ENCODE assay signal across 19 cellular contexts in genomic region chr2:20663196-20664070, GRCh38. TPM values are rescaled to one million over a fixed set of nuclear protein-coding genes. Genes with fewer than 3 reads are reported as not detected.
DNase-seq lines count a peak whose midpoint lies in the region; ATAC-seq, FAIRE-seq and TF ChIP-seq lines count a peak whose summit lies in the region.
"Had no signal": no experiment of that assay in that cellular context is flagged by ENCODE, and none has a peak within 500 bp of the region (broad histone marks: within the 10 kb centered on the region; RNA-seq: fewer than 3 reads in every experiment).

No MANE protein-coding gene starts in this region.

- H2BK15ac ChIP-seq in H1 (ENCODE audit: low read length) = 0 out of 2 replicates have a peak overlapping the region, but pooled peaks have one; percentile 18

- H3K9me3 Mint-ChIP-seq in stimulated activated effector memory CD8-positive, alpha-beta T cell treated with anti-CD3 and anti-CD28 coated beads, Interleukin-12 subunit alpha, Interleukin-12 subunit beta, amount 100 ng/mL, for 72 hours = no peaks in the 10 kb centered on the region
- H3K9me3 Mint-ChIP-seq in CD8-positive, alpha-beta memory T cell = peaks cover 0 to 2% (median 0%) of the 10 kb centered on the region in 5 donors

- CTCF ChIA-PET in H1 (lab: Charles Lee; ENCODE audit: partially characterized antibody) = interaction anchor here (0.6 to 8.9 kb wide), 11 partner anchors 12 to 300 kb away, joined by 3 to 266 read pairs (median 4); partner anchors contain the start of gene HS1BP3
- CTCF ChIA-PET in CD8-positive, alpha-beta memory T cell (lab: Charles Lee) = interaction anchor here (3.0 to 6.7 kb wide), 3 partner anchors 13 to 300 kb away, joined by 18 to 105 read pairs (median 67); partner anchors contain the start of gene HS1BP3

- H3K4me3 Mint-ChIP-seq in stimulated activated effector memory CD8-positive, alpha-beta T cell treated with anti-CD3 and anti-CD28 coated beads, Interleukin-12 subunit alpha, Interleukin-12 subunit beta, amount 100 ng/mL, for 72 hours = no peak overlapping the region
- peak overlapping the region in 1 of 7 donors; percentile 17 for H3K4me3 Mint-ChIP-seq in CD8-positive, alpha-beta memory T cell

- no peak overlapping the region for H3K9ac ChIP-seq in H1 (replicated peaks in 1 of 4; ENCODE audit: extremely low read depth in 1 of 4, low read depth in 3 of 4, low read length in 3 of 4)

- no peak overlapping the region for H4K91ac ChIP-seq in H1 (replicated peaks; ENCODE audit: insufficient read length, low read length)

- DNase-seq in Right ventricle myocardium superior (peak; percentile 24), left ventricle myocardium superior (no peak), H1 (ENCODE audit: low read depth in 1 of 2, low spot score in 2 of 2) (no peak), osteoblast (ENCODE audit: insufficient read length, low spot score, missing footprints) (peak; percentile 85), SW 1271 (lab: John Stamatoyannopoulos, UW) (no peak)
- DNase-seq in stimulated activated effector memory CD8-positive, alpha-beta T cell treated with anti-CD3 and anti-CD28 coated beads, Interleukin-12 subunit alpha, Interleukin-12 subunit beta, amount 100 ng/mL, for 72 hours (ENCODE audit: low spot score in 2 of 2) = no peak
- no peak for DNase-seq in CD8-positive, alpha-beta memory T cell
- DNase-seq: Calu3; CD4-positive, CD25-positive, alpha-beta regulatory T cell; DMS79; MV-4-11; NCI-H1417 treated with DMSO at 0.1 percent for 48 hours; NCI-H2029; NCI-H226; NCI-H69; PC-3 had no signal

- H4K20me1 ChIP-seq in H1 (replicated peaks in 1 of 2; ENCODE audit: control insufficient read depth in 1 of 2, insufficient read depth in 2 of 2, low read length in 2 of 2) (peaks cover 2 to 11% of the 10 kb centered on the region in 2 experiments), osteoblast (ENCODE audit: insufficient read depth, low read length) (no peaks in the 10 kb centered on the region)

- H3K27ac ChIP-seq in H1 (ENCODE audit: low read depth, low read length) (no peak overlapping the region), osteoblast (ENCODE audit: low read depth, low read length) (no peak overlapping the region)
- no peak overlapping the region for H3K27ac ChIP-seq in CD8-positive, alpha-beta memory T cell (ENCODE audit: low read depth, low read length)

- TF ChIP-seq CTCF in H1 (IDR thresholded peaks at IDR 0.05; ENCODE audit: control extremely low read depth in 1 of 3, insufficient read depth in 1 of 3, low read depth in 1 of 3, low read length in 3 of 3) (no peak), osteoblast (IDR thresholded peaks at IDR 0.05; ENCODE audit: extremely low read depth, low read depth, low read length) (no peak)

- no peak overlapping the region for H2AFZ ChIP-seq in H1 (ENCODE audit: low read length)
- no peak overlapping the region for H2AFZ ChIP-seq in osteoblast (ENCODE audit: low read length)

- H3K9me3 ChIP-seq in H1 (ENCODE audit: insufficient read depth in 2 of 2, low read depth in 1 of 2, low read length in 1 of 2) (no peaks in the 10 kb centered on the region), osteoblast (ENCODE audit: low read depth, low read length) (no peaks in the 10 kb centered on the region)
- H3K9me3 ChIP-seq in CD8-positive, alpha-beta memory T cell (ENCODE audit: low read length) = no peaks in the 10 kb centered on the region

- intact Hi-C loops in Right ventricle myocardium superior (cut with DNase I) = loop anchor here (2.0 to 5.0 kb wide), 2 partner anchors 299 to 454 kb away; no protein-coding TSS in a partner anchor
- intact Hi-C loops in left ventricle myocardium superior (cut with micrococcal nuclease) = loop anchor here (10.0 kb wide), 1 partner anchor 461 kb away; the partner anchor contains the start of gene TDRD15

- H3K14ac ChIP-seq in H1 (ENCODE audit: insufficient read length) = no peak overlapping the region

- H3K27me3 ChIP-seq in H1 (replicated peaks in 1 of 4; ENCODE audit: control insufficient read depth in 3 of 4, extremely low read depth in 1 of 4, insufficient read depth in 3 of 4, low read length in 3 of 4) = peaks cover 56 to 67% (median 65%) of the 10 kb centered on the region in 4 experiments
- peaks cover 87% of the 10 kb centered on the region for H3K27me3 ChIP-seq in osteoblast (ENCODE audit: insufficient read depth, low read length)
- H3K27me3 ChIP-seq in CD8-positive, alpha-beta memory T cell (ENCODE audit: insufficient read depth, low read length, poor library complexity, severe bottlenecking) = peaks cover 52% of the 10 kb centered on the region

- no peak for ATAC-seq in Right ventricle myocardium superior (ENCODE audit: poor library complexity)
- no peak for ATAC-seq in left ventricle myocardium superior
- no peak for ATAC-seq in stimulated activated effector memory CD8-positive, alpha-beta T cell treated with anti-CD3 and anti-CD28 coated beads, Interleukin-12 subunit alpha, Interleukin-12 subunit beta, amount 100 ng/mL, for 72 hours
- ATAC-seq: GM12878, HCT116, PC-3 had no signal

- H3K4me1 ChIP-seq in H1 (replicated peaks in 1 of 4; ENCODE audit: control insufficient read depth in 3 of 4, insufficient read depth in 4 of 4, low read length in 3 of 4) = peaks cover 0 to 22% (median 4%) of the 10 kb centered on the region in 4 experiments; a peak in 6 of 7 replicates
- no peaks in the 10 kb centered on the region for H3K4me1 ChIP-seq in osteoblast (ENCODE audit: insufficient read depth, low read length)
- H3K4me1 ChIP-seq in CD8-positive, alpha-beta memory T cell (ENCODE audit: insufficient read depth, low read length) = peaks cover 4% of the 10 kb centered on the region

- TF ChIP-seq EP300 in H1 (IDR thresholded peaks at IDR 0.05; ENCODE audit: borderline replicate concordance in 1 of 2, low read depth in 2 of 2, low read length in 2 of 2) = no peak

- H2BK12ac ChIP-seq in H1 (ENCODE audit: low read depth, low read length) = no peak overlapping the region

- H3K56ac ChIP-seq in H1 (replicated peaks; ENCODE audit: insufficient read length, low read depth, low read length) = no peak overlapping the region

- peaks cover 6% of the 10 kb centered on the region for H3K36me3 Mint-ChIP-seq in stimulated activated effector memory CD8-positive, alpha-beta T cell treated with anti-CD3 and anti-CD28 coated beads, Interleukin-12 subunit alpha, Interleukin-12 subunit beta, amount 100 ng/mL, for 72 hours
- no peaks in the 10 kb centered on the region for H3K36me3 Mint-ChIP-seq in CD8-positive, alpha-beta memory T cell
- H3K36me3 Mint-ChIP-seq: CD4-positive, CD25-positive, alpha-beta regulatory T cell had no signal

- H2BK5ac ChIP-seq in H1 (ENCODE audit: low read depth, low read length) = no peak overlapping the region

- H2BK120ac ChIP-seq in H1 (replicated peaks; ENCODE audit: low read depth, low read length) = no peak overlapping the region

- no peak overlapping the region for H3K4ac ChIP-seq in H1 (replicated peaks; ENCODE audit: insufficient read length, low read depth, low read length)

- peaks cover 48 to 80% of the 10 kb centered on the region in 2 donors for H3K27me3 Mint-ChIP-seq in CD8-positive, alpha-beta memory T cell

- no peak overlapping the region for H3K27ac Mint-ChIP-seq in stimulated activated effector memory CD8-positive, alpha-beta T cell treated with anti-CD3 and anti-CD28 coated beads, Interleukin-12 subunit alpha, Interleukin-12 subunit beta, amount 100 ng/mL, for 72 hours
- H3K27ac Mint-ChIP-seq in CD8-positive, alpha-beta memory T cell = no peak overlapping the region
- H3K27ac Mint-ChIP-seq: CD4-positive, CD25-positive, alpha-beta regulatory T cell had no signal

- 36% methylated on average over 6 of the region's 7 CpGs; no CpG with 5 or more reads in 1 of the 2 experiments for WGBS in H1 (ENCODE audit: extremely low coverage in 1 of 2, insufficient coverage in 1 of 2, insufficient read length in 1 of 2, insufficient replicate concordance in 2 of 2, low coverage in 1 of 2, low lambda C conversion rate in 2 of 2, missing lambda C conversion rate in 1 of 2), 2 experiments

- no peak overlapping the region for H3K18ac ChIP-seq in H1 (ENCODE audit: extremely low read depth, low read length)

- H3K79me2 ChIP-seq in H1 (ENCODE audit: control insufficient read depth in 1 of 2, insufficient read depth in 2 of 2, low read length in 2 of 2) (no peaks in the 10 kb centered on the region), osteoblast (ENCODE audit: insufficient read depth, low read length) (no peaks in the 10 kb centered on the region)

- peaks cover 17% of the 10 kb centered on the region for H3K4me1 Mint-ChIP-seq in stimulated activated effector memory CD8-positive, alpha-beta T cell treated with anti-CD3 and anti-CD28 coated beads, Interleukin-12 subunit alpha, Interleukin-12 subunit beta, amount 100 ng/mL, for 72 hours
- peaks cover 6 to 25% (median 10%) of the 10 kb centered on the region in 3 donors for H3K4me1 Mint-ChIP-seq in CD8-positive, alpha-beta memory T cell

- TF ChIP-seq POLR2A in H1 (IDR thresholded peaks at IDR 0.05; ENCODE audit: control extremely low read depth in 1 of 2, low read depth in 2 of 2, low read length in 2 of 2) = no peak

- no peak for TF ChIP-seq RAD21 in H1 (IDR thresholded peaks at IDR 0.05 in 1 of 2, conservative IDR thresholded peaks at IDR 0.05 in 1 of 2; ENCODE audit: low read depth in 2 of 2, low read length in 2 of 2)

- peaks cover 17% of the 10 kb centered on the region; the same call in 1 of the 2 replicates for H3K23me2 ChIP-seq in H1 (ENCODE audit: low read depth, low read length)

- POLR2A ChIA-PET in H1 (lab: Charles Lee; ENCODE audit: partially characterized antibody) = interaction anchor here (1.3 to 1.6 kb wide), 2 partner anchors 10 to 12 kb away, joined by 4 read pairs; no protein-coding TSS in a partner anchor
- POLR2A ChIA-PET in CD8-positive, alpha-beta memory T cell (lab: Charles Lee) = no interaction called here

- no peak overlapping the region for H3K23ac ChIP-seq in H1 (ENCODE audit: insufficient read length)

- H2BK20ac ChIP-seq in H1 (ENCODE audit: low read length) = no peak overlapping the region

- H3K79me1 ChIP-seq in H1 (ENCODE audit: low read depth, low read length) = no peaks in the 10 kb centered on the region

- no peak overlapping the region for H3K4me2 ChIP-seq in H1 (ENCODE audit: insufficient read depth in 1 of 2, low read depth in 2 of 2, low read length in 2 of 2)
- no peak overlapping the region for H3K4me2 ChIP-seq in osteoblast (ENCODE audit: insufficient read depth, low read length)

- no peak for FAIRE-seq in H1 (lab: Jason Lieb, UNC)
- FAIRE-seq: GM12878, GM18507 had no signal

- H2AK5ac ChIP-seq in H1 (ENCODE audit: low read depth, low read length) = no peak overlapping the region

- H4K8ac ChIP-seq in H1 (ENCODE audit: extremely low read depth, insufficient read depth, low read length) = no peak overlapping the region

- H4K5ac ChIP-seq in H1 (ENCODE audit: insufficient read length, low read depth, low read length) = no peak overlapping the region

- no peaks in the 10 kb centered on the region; a peak in 1 of 8 replicates for H3K36me3 ChIP-seq in H1 (ENCODE audit: control insufficient read depth in 2 of 4, insufficient read depth in 4 of 4, low read length in 3 of 4)
- no peaks in the 10 kb centered on the region for H3K36me3 ChIP-seq in osteoblast (ENCODE audit: insufficient read depth, low read length)
- H3K36me3 ChIP-seq in CD8-positive, alpha-beta memory T cell (ENCODE audit: insufficient read depth, low read length) = no peaks in the 10 kb centered on the region

- no peak overlapping the region for H3K4me3 ChIP-seq in H1 (ENCODE audit: extremely low read depth in 1 of 4, insufficient read depth in 2 of 4, low read depth in 3 of 4, low read length in 4 of 4)
- H3K4me3 ChIP-seq in osteoblast (ENCODE audit: insufficient read depth, low read length) = no peak overlapping the region
- no peak overlapping the region for H3K4me3 ChIP-seq in CD8-positive, alpha-beta memory T cell (ENCODE audit: low read length)
- H3K4me3 ChIP-seq: GM12878 had no signal

RNA-seq across cellular contexts. Expression of gene GDF7, which starts 3.5 kb away (rescaled TPM):
- 0.38 TPM for total RNA-seq in Right ventricle myocardium superior
- 0.32 TPM for total RNA-seq in left ventricle myocardium superior
- 0.04 and 0.06 TPM in 2 replicates for total RNA-seq in H1 (2021; fragmentation: NEBNext Ultra II Directional; extraction: Animal tissue kit (Norgen Biotek cat#: 25700))
- polyA plus RNA-seq in H1 (2011; rRNA removed) = 0.06 and 0.13 TPM in 2 replicates
- 0.16 TPM for polyA plus RNA-seq in H1 (2011; cell fraction: cytosol; rRNA removed)
- 0.34 TPM for polyA plus RNA-seq in H1 (2011; cell fraction: nucleus; rRNA removed)
- 0.20 to 0.34 TPM (median 0.27 TPM) in 4 replicates for polyA plus RNA-seq in H1 (2012, experiment 1 of 2)
- 0.07 TPM for polyA plus RNA-seq in H1 (2012, experiment 2 of 2)
- 0.04 TPM for polyA plus RNA-seq in H1 (2013, experiment 1 of 2)
- 0.04 TPM for polyA plus RNA-seq in H1 (2013, experiment 2 of 2)
- polyA minus RNA-seq in H1 (2011; rRNA and poly(A)+ RNA removed) = 0.09 and 0.22 TPM in 2 replicates
- polyA minus RNA-seq in H1 (2011; cell fraction: cytosol; rRNA and poly(A)+ RNA removed) = 0.29 TPM
- 0.30 TPM for polyA minus RNA-seq in H1 (2011; cell fraction: nucleus; rRNA and poly(A)+ RNA removed)
- under 0.01 TPM in 1 of 2 replicates, not detected in the other for total RNA-seq in osteoblast
- not detected for total RNA-seq in CD8-positive, alpha-beta memory T cell
- 0.10 TPM for polyA plus RNA-seq in CD8-positive, alpha-beta memory T cell
- total RNA-seq: Calu3 had no signal

RNA-seq across cellular contexts. Expression of gene HS1BP3, which starts 12.5 kb away (rescaled TPM):
- total RNA-seq in Right ventricle myocardium superior (19.7 TPM), left ventricle myocardium superior (20.2 TPM), osteoblast (47.4 and 47.8 TPM in 2 replicates)
- total RNA-seq in H1 (2021; fragmentation: NEBNext Ultra II Directional; extraction: Animal tissue kit (Norgen Biotek cat#: 25700)) = 11.1 and 11.2 TPM in 2 replicates
- polyA plus RNA-seq in H1 (2011; rRNA removed) = 11.3 and 16.1 TPM in 2 replicates
- 11.0 TPM for polyA plus RNA-seq in H1 (2011; cell fraction: cytosol; rRNA removed)
- 19.6 TPM for polyA plus RNA-seq in H1 (2011; cell fraction: nucleus; rRNA removed)
- 9.2 to 14.1 TPM (median 13.6 TPM) in 4 replicates for polyA plus RNA-seq in H1 (2012, experiment 1 of 2)
- 16.1 TPM for polyA plus RNA-seq in H1 (2012, experiment 2 of 2)
- polyA plus RNA-seq in H1 (2013, experiment 1 of 2) = 8.8 TPM
- polyA plus RNA-seq in H1 (2013, experiment 2 of 2) = 7.7 TPM
- 9.0 and 12.8 TPM in 2 replicates for polyA minus RNA-seq in H1 (2011; rRNA and poly(A)+ RNA removed)
- 4.8 TPM for polyA minus RNA-seq in H1 (2011; cell fraction: cytosol; rRNA and poly(A)+ RNA removed)
- polyA minus RNA-seq in H1 (2011; cell fraction: nucleus; rRNA and poly(A)+ RNA removed) = 22.9 TPM
- 1 to 10 TPM; 9.3 to 9.5 TPM for total RNA-seq in CD8-positive, alpha-beta memory T cell
- 19.4 TPM for polyA plus RNA-seq in CD8-positive, alpha-beta memory T cell

Comparison
In these comparisons a context has a peak if more than half of its experiments do, and no peak if none do; other contexts are left out.
1. DNase-seq: peak in Right ventricle myocardium superior (single experiment) and osteoblast (single experiment); none in left ventricle myocardium superior (single experiment), H1 (0 of 2), stimulated activated effector memory CD8-positive, alpha-beta T cell treated with anti-CD3 and anti-CD28 coated beads, Interleukin-12 subunit alpha, Interleukin-12 subunit beta, amount 100 ng/mL, for 72 hours (0 of 2), SW 1271 (0 of 2) and CD8-positive, alpha-beta memory T cell (0 of 5).